Comparison of ENCODE assay signal across 8 cellular contexts in genomic region chrX:7927259-7928167, GRCh38. TPM values are rescaled to one million over a fixed set of nuclear protein-coding genes. Genes with fewer than 3 reads are reported as not detected.
DNase-seq lines count a peak whose midpoint lies in the region; ATAC-seq and TF ChIP-seq lines count a peak whose summit lies in the region.

TSS of gene PNPLA4 (minus strand) at chrX:7927413. CDS start at chrX:7926119, 1,294 bp downstream.

- no peaks in the 10 kb centered on the region for H3K9me3 ChIP-seq in neural cell (ENCODE audit: low read length)

- no peaks in the 10 kb centered on the region for H3F3A ChIP-seq in neural cell (ENCODE audit: insufficient read depth, low read length, poor library complexity, severe bottlenecking)

- no peak for TF ChIP-seq EP300 in neural cell (conservative IDR thresholded peaks at IDR 0.05; ENCODE audit: poor library complexity, severe bottlenecking)

- no peaks in the 10 kb centered on the region for H3K9me3 Mint-ChIP-seq in stimulated activated naive CD8-positive, alpha-beta T cell treated with anti-CD3 and anti-CD28 coated beads, Interleukin-15, Interleukin-2, amounts not matched to agents 100 ng/mL and 50 ng/mL, for 24 hours

- H3K4me2 ChIP-seq in neural cell (ENCODE audit: low read length) = no peak within 1 kb of the TSS

- H3K27ac Mint-ChIP-seq in stimulated activated naive CD8-positive, alpha-beta T cell treated with anti-CD3 and anti-CD28 coated beads, Interleukin-15, Interleukin-2, amounts not matched to agents 100 ng/mL and 50 ng/mL, for 24 hours = peak within 1 kb of the TSS; percentile 96

- DNase-seq in AG09309 (ENCODE audit: low read depth) (peak; percentile 8), RKO (ENCODE audit: low spot score) (peak; percentile 90), fibroblast of the conjunctiva (ENCODE audit: low read depth) (peak; percentile 60)
- DNase-seq in activated effector memory CD4-positive, alpha-beta T cell treated with anti-CD3 and anti-CD28 coated beads, Interleukin-2, amount 50 U/mL, for 16 hours = peak; percentile 92

- H3K4me1 Mint-ChIP-seq in stimulated activated naive CD8-positive, alpha-beta T cell treated with anti-CD3 and anti-CD28 coated beads, Interleukin-15, Interleukin-2, amounts not matched to agents 100 ng/mL and 50 ng/mL, for 24 hours (ENCODE audit: low read depth) = peaks cover 13% of the 10 kb centered on the region

- H3K9ac ChIP-seq in neural cell (ENCODE audit: low read length) = peak within 1 kb of the TSS; percentile 38

- no peaks in the 10 kb centered on the region for H3K9me2 ChIP-seq in neural cell (ENCODE audit: insufficient read depth, low read length)

- H3K79me2 ChIP-seq in neural cell (replicated peaks; ENCODE audit: insufficient read depth, low read length) = no peaks in the 10 kb centered on the region

- no peaks in the 10 kb centered on the region for H3K27me3 ChIP-seq in neural cell (ENCODE audit: insufficient read depth, low read depth, low read length)

- peak within 1 kb of the TSS; percentile 89 for H3K4me3 Mint-ChIP-seq in stimulated activated naive CD8-positive, alpha-beta T cell treated with anti-CD3 and anti-CD28 coated beads, Interleukin-15, Interleukin-2, amounts not matched to agents 100 ng/mL and 50 ng/mL, for 24 hours

- no peaks in the 10 kb centered on the region for H3K36me3 ChIP-seq in neural cell (ENCODE audit: insufficient read depth, low read length)

- H4K20me1 ChIP-seq in neural cell (ENCODE audit: insufficient read depth) = no peaks in the 10 kb centered on the region

- TF ChIP-seq RAD21 in neural cell (conservative IDR thresholded peaks at IDR 0.05) = no peak

- H3K27me3 Mint-ChIP-seq in stimulated activated naive CD8-positive, alpha-beta T cell treated with anti-CD3 and anti-CD28 coated beads, Interleukin-15, Interleukin-2, amounts not matched to agents 100 ng/mL and 50 ng/mL, for 24 hours = no peaks in the 10 kb centered on the region

- H3K36me3 Mint-ChIP-seq in stimulated activated naive CD8-positive, alpha-beta T cell treated with anti-CD3 and anti-CD28 coated beads, Interleukin-15, Interleukin-2, amounts not matched to agents 100 ng/mL and 50 ng/mL, for 24 hours (ENCODE audit: low read depth) = peaks cover 3% of the 10 kb centered on the region

- peak; percentile 89 for ATAC-seq in GM19035 (IDR thresholded peaks at IDR 0.05; ENCODE audit: unreplicated experiment)
- ATAC-seq in HG03354 (IDR thresholded peaks at IDR 0.05; ENCODE audit: poor library complexity, severe bottlenecking, unreplicated experiment) = peak; percentile 91

- peak; percentile 31 for TF ChIP-seq CTCF in AG09309 (IDR thresholded peaks at IDR 0.05; ENCODE audit: control insufficient read depth, insufficient read depth, low read depth, low read length, missing control alignments)
- TF ChIP-seq CTCF in neural cell (IDR thresholded peaks at IDR 0.05; ENCODE audit: poor library complexity, severe bottlenecking) = no peak

- peak within 1 kb of the TSS; percentile 70 for H3K4me3 ChIP-seq in AG09309 (ENCODE audit: control insufficient read depth, low read depth, low read length)
- H3K4me3 ChIP-seq in neural cell (ENCODE audit: low read length) = peak within 1 kb of the TSS; percentile 60

- no peak within 1 kb of the TSS for H3K27ac ChIP-seq in neural cell (ENCODE audit: low read length)

- no peak within 1 kb of the TSS for H2AFZ ChIP-seq in neural cell (ENCODE audit: low read depth, low read length)

TF ChIP-seq in neural cell, 6 proteins besides CTCF, POLR2A, EP300 and RAD21:
- TF ChIP-seq, protein P1, sequence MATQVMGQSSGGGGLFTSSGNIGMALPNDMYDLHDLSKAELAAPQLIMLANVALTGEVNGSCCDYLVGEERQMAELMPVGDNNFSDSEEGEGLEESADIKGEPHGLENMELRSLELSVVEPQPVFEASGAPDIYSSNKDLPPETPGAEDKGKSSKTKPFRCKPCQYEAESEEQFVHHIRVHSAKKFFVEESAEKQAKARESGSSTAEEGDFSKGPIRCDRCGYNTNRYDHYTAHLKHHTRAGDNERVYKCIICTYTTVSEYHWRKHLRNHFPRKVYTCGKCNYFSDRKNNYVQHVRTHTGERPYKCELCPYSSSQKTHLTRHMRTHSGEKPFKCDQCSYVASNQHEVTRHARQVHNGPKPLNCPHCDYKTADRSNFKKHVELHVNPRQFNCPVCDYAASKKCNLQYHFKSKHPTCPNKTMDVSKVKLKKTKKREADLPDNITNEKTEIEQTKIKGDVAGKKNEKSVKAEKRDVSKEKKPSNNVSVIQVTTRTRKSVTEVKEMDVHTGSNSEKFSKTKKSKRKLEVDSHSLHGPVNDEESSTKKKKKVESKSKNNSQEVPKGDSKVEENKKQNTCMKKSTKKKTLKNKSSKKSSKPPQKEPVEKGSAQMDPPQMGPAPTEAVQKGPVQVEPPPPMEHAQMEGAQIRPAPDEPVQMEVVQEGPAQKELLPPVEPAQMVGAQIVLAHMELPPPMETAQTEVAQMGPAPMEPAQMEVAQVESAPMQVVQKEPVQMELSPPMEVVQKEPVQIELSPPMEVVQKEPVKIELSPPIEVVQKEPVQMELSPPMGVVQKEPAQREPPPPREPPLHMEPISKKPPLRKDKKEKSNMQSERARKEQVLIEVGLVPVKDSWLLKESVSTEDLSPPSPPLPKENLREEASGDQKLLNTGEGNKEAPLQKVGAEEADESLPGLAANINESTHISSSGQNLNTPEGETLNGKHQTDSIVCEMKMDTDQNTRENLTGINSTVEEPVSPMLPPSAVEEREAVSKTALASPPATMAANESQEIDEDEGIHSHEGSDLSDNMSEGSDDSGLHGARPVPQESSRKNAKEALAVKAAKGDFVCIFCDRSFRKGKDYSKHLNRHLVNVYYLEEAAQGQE (IDR thresholded peaks at IDR 0.05; ENCODE audit: borderline replicate concordance) = no peak
- peak; percentile 50 for TF ChIP-seq POLR2AphosphoS5 (IDR thresholded peaks at IDR 0.05)

RNA-seq across cellular contexts. Expression of gene PNPLA4, which starts in this region (rescaled TPM):
- 2.0 and 3.8 TPM in 2 replicates for polyA plus RNA-seq in neural cell
- polyA minus RNA-seq in neural cell = 0.97 and 1.0 TPM in 2 replicates

Comparison
In these comparisons a context has a peak if more than half of its experiments do, and no peak if none do; other contexts are left out.
1. DNase-seq: peak in every context shown above with its lines; median percentile 92 in activated effector memory CD4-positive, alpha-beta T cell treated with anti-CD3 and anti-CD28 coated beads, Interleukin-2, amount 50 U/mL, for 16 hours; 90 in RKO; 60 in fibroblast of the conjunctiva; 8 in AG09309.